In the genomic region with DNA sequence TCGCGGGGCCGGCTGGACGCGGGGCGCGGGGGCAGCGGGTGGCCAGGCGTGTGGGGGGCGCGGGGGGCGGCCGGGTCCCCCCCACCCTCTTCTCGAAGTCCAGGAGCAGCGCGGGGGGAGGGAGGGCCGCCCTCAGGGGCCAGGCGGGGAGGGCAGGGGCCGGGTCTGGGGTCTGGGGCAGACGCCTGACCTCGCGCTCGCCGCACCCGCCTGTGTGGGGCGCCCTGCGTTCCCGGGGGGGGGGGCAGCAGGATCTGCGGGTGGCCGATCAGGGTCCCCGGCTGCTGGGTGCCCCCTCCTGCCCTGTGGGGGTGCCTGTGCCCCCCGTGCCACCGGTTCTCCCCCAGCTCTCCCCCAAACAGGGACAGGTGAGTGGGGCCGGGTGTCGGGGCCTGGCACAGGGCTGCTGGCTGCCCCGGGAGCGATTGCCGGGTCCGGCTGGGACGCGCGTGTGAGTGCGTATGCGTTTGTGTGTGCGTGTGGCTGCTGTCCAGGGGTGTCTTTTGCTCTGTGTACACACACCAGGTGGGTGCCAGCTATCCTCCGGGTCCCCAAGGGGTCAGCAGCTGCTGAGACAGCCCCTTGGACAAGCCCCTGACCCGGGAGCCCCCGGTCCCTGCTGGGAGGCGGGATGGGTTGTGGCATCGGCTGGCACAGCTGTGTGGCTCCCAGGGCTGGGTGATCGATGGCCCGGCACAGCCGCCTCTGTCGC, we compare ENCODE assay signal across 31 cellular contexts. TPM values are rescaled to one million over a fixed set of nuclear protein-coding genes. Genes with fewer than 3 reads are reported as not detected.
"Had no signal": no experiment of that assay in that cellular context is flagged by ENCODE, and none has a peak within 500 bp of the region (broad histone marks: within the 10 kb centered on the region; RNA-seq: fewer than 3 reads in every experiment).

No MANE protein-coding gene starts in this region.

- H3K9me3 ChIP-seq: adrenal gland, ascending aorta, esophagus squamous epithelium, heart left ventricle, sigmoid colon, stomach, transverse colon, vagina had no signal

- H3K27ac Mint-ChIP-seq: activated B cell treated with CpG ODN at 0.5 μM for 24 hours; activated CD4-positive, alpha-beta T cell treated with anti-CD3 and anti-CD28 coated beads for 36 hours; activated naive CD8-positive, alpha-beta T cell; activated T-helper 2 cell treated with anti-CD3 and anti-CD28 coated beads, Interferon-gamma antibody, Interleukin-2, Interleukin-4, amounts not matched to agents 10 μg/mL and 5 μg/mL and 100 μg/mL, durations not matched to agents 14 hours and 24 hours and 36 hours; nephron; stimulated activated memory B cell treated with anti-CD40 and anti-IgM and Interleukin-4, amounts not matched to agents 10 μg/mL and 1 μg/mL and 100 μg/mL, for 72 hours had no signal

- H3K27me3 ChIP-seq: vagina had no signal

- H3K4me1 Mint-ChIP-seq: activated CD4-positive, alpha-beta T cell treated with anti-CD3 and anti-CD28 coated beads for 36 hours; central memory CD8-positive, alpha-beta T cell had no signal

- H3K4me2 ChIP-seq: smooth muscle cell had no signal

- H3K36me3 Mint-ChIP-seq: activated naive CD8-positive, alpha-beta T cell; stimulated activated memory B cell treated with anti-CD40 and anti-IgM and Interleukin-4, amounts not matched to agents 10 μg/mL and 1 μg/mL and 100 μg/mL, for 72 hours had no signal

- H3K27ac ChIP-seq: adrenal gland, ascending aorta, esophagus squamous epithelium, heart left ventricle, sigmoid colon, stomach, transverse colon, vagina had no signal

- H3K4me3 ChIP-seq: sigmoid colon, smooth muscle cell, transverse colon had no signal

- DNase-seq: activated B cell treated with CpG ODN at 0.5 μM for 24 hours; activated CD4-positive, alpha-beta T cell treated with anti-CD3 and anti-CD28 coated beads for 36 hours; activated CD4-positive, alpha-beta T cell treated with anti-CD3 and anti-CD28 coated beads, Interleukin-2, amount 50 U/mL, for 4 hours; activated CD8-positive, alpha-beta memory T cell treated with anti-CD3 and anti-CD28 coated beads for 24 hours; activated CD8-positive, alpha-beta memory T cell treated with anti-CD3 and anti-CD28 coated beads, Interleukin-2, amount 50 U/mL, for 4 hours; activated naive CD4-positive, alpha-beta T cell; activated T-cell treated with anti-CD3 and anti-CD28 coated beads, Interleukin-2, amount 50 U/mL, for 4 hours; adrenal gland; effector memory CD4-positive, alpha-beta T cell; esophagus squamous epithelium; heart left ventricle; left colon; mesenchymal stem cell; posterior cingulate gyrus; sigmoid colon; stimulated activated CD4-positive, alpha-beta T cell treated with anti-CD3 and anti-CD28 coated beads, Interleukin-15, amount 100 ng/mL, for 24 hours; stomach; transverse colon had no signal

- ATAC-seq: activated CD4-positive, alpha-beta T cell treated with anti-CD3 and anti-CD28 coated beads for 36 hours; activated T-cell treated with anti-CD3 and anti-CD28 coated beads, Interleukin-2, amount 50 U/mL, for 4 hours; heart left ventricle; left colon; stimulated activated memory B cell treated with anti-CD40 and anti-IgM and Interleukin-4, amounts not matched to agents 10 μg/mL and 1 μg/mL and 100 μg/mL, for 72 hours had no signal

- FAIRE-seq: colon, keratinocyte had no signal

- H3K36me3 ChIP-seq: adrenal gland, ascending aorta, esophagus squamous epithelium, heart left ventricle, sigmoid colon, stomach, transverse colon, vagina had no signal

- H3K4me3 Mint-ChIP-seq: activated B cell treated with CpG ODN at 0.5 μM for 24 hours; activated CD4-positive, alpha-beta T cell treated with anti-CD3 and anti-CD28 coated beads for 36 hours; activated naive CD8-positive, alpha-beta T cell; activated T-cell treated with anti-CD3 and anti-CD28 coated beads, Interleukin-2, amount 50 U/mL, for 4 hours; central memory CD8-positive, alpha-beta T cell; nephron; stimulated activated memory B cell treated with anti-CD40 and anti-IgM and Interleukin-4, amounts not matched to agents 10 μg/mL and 1 μg/mL and 100 μg/mL, for 72 hours had no signal

- H3K9me3 Mint-ChIP-seq: activated B cell treated with CpG ODN at 0.5 μM for 24 hours; activated T-cell treated with anti-CD3 and anti-CD28 coated beads, Interleukin-2, amount 50 U/mL, for 4 hours; activated T-helper 2 cell treated with anti-CD3 and anti-CD28 coated beads, Interferon-gamma antibody, Interleukin-2, Interleukin-4, amounts not matched to agents 10 μg/mL and 5 μg/mL and 100 μg/mL, durations not matched to agents 14 hours and 24 hours and 36 hours; central memory CD8-positive, alpha-beta T cell; nephron; stimulated activated memory B cell treated with anti-CD40 and anti-IgM and Interleukin-4, amounts not matched to agents 10 μg/mL and 1 μg/mL and 100 μg/mL, for 72 hours had no signal

RNA-seq across cellular contexts. Expression of a gene that starts 0.7 kb away (rescaled TPM):
- total RNA-seq: activated B cell treated with CpG ODN at 0.5 μM for 24 hours; activated CD4-positive, alpha-beta T cell treated with anti-CD3 and anti-CD28 coated beads for 36 hours; activated T-helper 2 cell treated with anti-CD3 and anti-CD28 coated beads, Interferon-gamma antibody, Interleukin-2, Interleukin-4, amounts not matched to agents 10 μg/mL and 5 μg/mL and 100 μg/mL, durations not matched to agents 14 hours and 24 hours and 36 hours; adrenal gland; ascending aorta; dermis microvascular lymphatic vessel endothelial cell; esophagus squamous epithelium; heart left ventricle; left colon; lower leg skin; sigmoid colon; smooth muscle cell; stomach; temporal lobe; transverse colon; vagina had no signal
- polyA plus RNA-seq: adrenal gland, heart left ventricle, keratinocyte, sigmoid colon, smooth muscle cell, stomach had no signal

RNA-seq across cellular contexts. Expression of a gene that starts 5.9 kb away (rescaled TPM):
- total RNA-seq: ascending aorta had no signal
